8 cellular contexts compared by ENCODE assay signal in the genomic region with DNA sequence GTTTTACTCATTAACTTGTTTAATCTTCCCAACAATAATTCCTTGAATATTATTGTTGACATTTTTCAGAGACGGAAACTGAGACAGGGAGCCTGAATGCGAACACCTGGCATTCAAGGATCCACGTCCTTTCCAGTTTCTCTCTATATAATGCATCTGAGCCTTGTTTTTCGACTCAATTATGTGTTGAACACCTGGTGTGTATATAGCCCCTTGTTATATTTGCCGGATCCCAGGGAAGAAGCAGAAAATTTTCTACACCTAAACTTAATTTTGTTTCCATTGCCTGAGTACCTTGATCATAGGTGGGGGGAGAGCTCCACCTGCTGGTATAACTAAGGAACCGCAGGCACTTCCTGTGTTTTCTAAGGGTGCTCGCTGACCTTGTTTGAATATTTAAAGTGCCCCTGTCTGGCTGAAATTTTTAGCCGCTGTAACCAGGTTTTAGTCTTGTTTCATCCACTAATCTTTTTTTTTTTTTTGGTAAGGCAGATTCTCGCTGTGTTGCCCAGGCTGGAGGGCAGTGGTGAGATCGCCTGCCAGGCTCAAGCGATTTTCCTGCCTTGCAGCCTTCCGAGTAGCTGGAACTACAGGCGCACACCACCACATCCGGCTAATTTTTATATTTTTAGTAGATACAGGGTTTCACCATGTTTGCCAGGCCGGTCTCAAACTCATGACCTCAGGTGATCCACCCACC. TPM values are rescaled to one million over a fixed set of nuclear protein-coding genes. Genes with fewer than 3 reads are reported as not detected.
DNase-seq lines count a peak whose midpoint lies in the region; ATAC-seq, FAIRE-seq and TF ChIP-seq lines count a peak whose summit lies in the region.

No MANE protein-coding gene starts in this region.

- peaks cover 2% of the 10 kb centered on the region for H3K36me3 Mint-ChIP-seq in activated naive CD4-positive, alpha-beta T cell treated with anti-CD3 and anti-CD28 coated beads, Interleukin-2, amount 50 U/mL, for 24 hours

- ATAC-seq in SK-N-SH treated with all-trans-retinoic acid at 6 μM for 48 hours = peak; percentile 72
- peak; percentile 85 to 90 (median 89) for ATAC-seq in pancreas
- ATAC-seq in upper lobe of right lung = peak; percentile 94

- H3K4me1 ChIP-seq in pancreas (peaks cover 0 to 19% (median 2%) of the 10 kb centered on the region in 3 donors), upper lobe of right lung (peaks cover 18% of the 10 kb centered on the region)

- peak overlapping the region in 3 of 4 donors; percentile 5 to 41 (median 31) for H3K4me3 ChIP-seq in pancreas
- peak overlapping the region; percentile 16 for H3K4me3 ChIP-seq in upper lobe of right lung

- H3K27me3 ChIP-seq in pancreas (no peaks in the 10 kb centered on the region), upper lobe of right lung (no peaks in the 10 kb centered on the region)

- H3K4me1 Mint-ChIP-seq in activated naive CD4-positive, alpha-beta T cell treated with anti-CD3 and anti-CD28 coated beads, Interleukin-2, amount 50 U/mL, for 24 hours = peaks cover 15% of the 10 kb centered on the region

- H3K9me3 Mint-ChIP-seq in activated naive CD4-positive, alpha-beta T cell treated with anti-CD3 and anti-CD28 coated beads, Interleukin-2, amount 50 U/mL, for 24 hours = no peaks in the 10 kb centered on the region

- intact Hi-C loops in pancreas (cut with DNase I) (loop anchor here in 2 of 3 donors (5.0 kb wide), 2 partner anchors 215 to 220 kb away; no protein-coding TSS in a partner anchor), upper lobe of right lung (cut with DNase I) (loop anchor here (5.0 kb wide), 1 partner anchor 220 kb away; no protein-coding TSS in a partner anchor)

- H3K9me3 ChIP-seq in pancreas (no peaks in the 10 kb centered on the region), upper lobe of right lung (peaks cover 3% of the 10 kb centered on the region)

- peak overlapping the region; percentile 62 for H3K27ac Mint-ChIP-seq in activated naive CD4-positive, alpha-beta T cell treated with anti-CD3 and anti-CD28 coated beads, Interleukin-2, amount 50 U/mL, for 24 hours

- DNase-seq in AG08396 (ENCODE audit: low spot score) (peak; percentile 67), GM19239 (ENCODE audit: insufficient read length, low spot score) (peak; percentile 41), NCI-H1092 (lab: John Stamatoyannopoulos, UW) (peak; percentile 51), glomerular visceral epithelial cell (ENCODE audit: extremely low spot score) (peak; percentile 68), pancreas (peak in 3 of 6 donors; percentile 58 to 82 (median 60)), upper lobe of right lung (no peak)

- WGBS in pancreas, 2 donors = 24 to 29% methylated on average over 15 of the region's 15 CpGs

- peak overlapping the region; percentile 69 for H3K4me3 Mint-ChIP-seq in activated naive CD4-positive, alpha-beta T cell treated with anti-CD3 and anti-CD28 coated beads, Interleukin-2, amount 50 U/mL, for 24 hours

- H3K27ac ChIP-seq in pancreas (peak overlapping the region in 3 of 4 donors; percentile 17 to 54 (median 50)), upper lobe of right lung (peak overlapping the region; percentile 44)

- H3K36me3 ChIP-seq in pancreas (no peaks in the 10 kb centered on the region), upper lobe of right lung (no peaks in the 10 kb centered on the region)

- TF ChIP-seq CTCF in pancreas (IDR thresholded peaks at IDR 0.05) (peak; percentile 79 to 88 (median 84)), upper lobe of right lung (IDR thresholded peaks at IDR 0.05) (peak; percentile 96)

- FAIRE-seq in GM19239 (lab: Jason Lieb, UNC) (peak; percentile 81), pancreas (lab: Jason Lieb, UNC) (no peak)

- no peaks in the 10 kb centered on the region for H3K27me3 Mint-ChIP-seq in activated naive CD4-positive, alpha-beta T cell treated with anti-CD3 and anti-CD28 coated beads, Interleukin-2, amount 50 U/mL, for 24 hours

TF ChIP-seq in SK-N-SH treated with all-trans-retinoic acid at 6 μM for 48 hours, 23 proteins besides CTCF, POLR2A, EP300 and RAD21:
- no peak for TF ChIP-seq GLIS3 (CRISPR knock-in tag; IDR thresholded peaks at IDR 0.05)
- TF ChIP-seq ZNF70 (CRISPR knock-in tag; IDR thresholded peaks at IDR 0.05) = no peak
- TF ChIP-seq, protein P1, sequence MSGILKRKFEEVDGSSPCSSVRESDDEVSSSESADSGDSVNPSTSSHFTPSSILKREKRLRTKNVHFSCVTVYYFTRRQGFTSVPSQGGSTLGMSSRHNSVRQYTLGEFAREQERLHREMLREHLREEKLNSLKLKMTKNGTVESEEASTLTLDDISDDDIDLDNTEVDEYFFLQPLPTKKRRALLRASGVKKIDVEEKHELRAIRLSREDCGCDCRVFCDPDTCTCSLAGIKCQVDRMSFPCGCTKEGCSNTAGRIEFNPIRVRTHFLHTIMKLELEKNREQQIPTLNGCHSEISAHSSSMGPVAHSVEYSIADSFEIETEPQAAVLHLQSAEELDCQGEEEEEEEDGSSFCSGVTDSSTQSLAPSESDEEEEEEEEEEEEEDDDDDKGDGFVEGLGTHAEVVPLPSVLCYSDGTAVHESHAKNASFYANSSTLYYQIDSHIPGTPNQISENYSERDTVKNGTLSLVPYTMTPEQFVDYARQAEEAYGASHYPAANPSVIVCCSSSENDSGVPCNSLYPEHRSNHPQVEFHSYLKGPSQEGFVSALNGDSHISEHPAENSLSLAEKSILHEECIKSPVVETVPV (CRISPR knock-in tag; IDR thresholded peaks at IDR 0.05) = no peak
- TF ChIP-seq, protein P2, sequence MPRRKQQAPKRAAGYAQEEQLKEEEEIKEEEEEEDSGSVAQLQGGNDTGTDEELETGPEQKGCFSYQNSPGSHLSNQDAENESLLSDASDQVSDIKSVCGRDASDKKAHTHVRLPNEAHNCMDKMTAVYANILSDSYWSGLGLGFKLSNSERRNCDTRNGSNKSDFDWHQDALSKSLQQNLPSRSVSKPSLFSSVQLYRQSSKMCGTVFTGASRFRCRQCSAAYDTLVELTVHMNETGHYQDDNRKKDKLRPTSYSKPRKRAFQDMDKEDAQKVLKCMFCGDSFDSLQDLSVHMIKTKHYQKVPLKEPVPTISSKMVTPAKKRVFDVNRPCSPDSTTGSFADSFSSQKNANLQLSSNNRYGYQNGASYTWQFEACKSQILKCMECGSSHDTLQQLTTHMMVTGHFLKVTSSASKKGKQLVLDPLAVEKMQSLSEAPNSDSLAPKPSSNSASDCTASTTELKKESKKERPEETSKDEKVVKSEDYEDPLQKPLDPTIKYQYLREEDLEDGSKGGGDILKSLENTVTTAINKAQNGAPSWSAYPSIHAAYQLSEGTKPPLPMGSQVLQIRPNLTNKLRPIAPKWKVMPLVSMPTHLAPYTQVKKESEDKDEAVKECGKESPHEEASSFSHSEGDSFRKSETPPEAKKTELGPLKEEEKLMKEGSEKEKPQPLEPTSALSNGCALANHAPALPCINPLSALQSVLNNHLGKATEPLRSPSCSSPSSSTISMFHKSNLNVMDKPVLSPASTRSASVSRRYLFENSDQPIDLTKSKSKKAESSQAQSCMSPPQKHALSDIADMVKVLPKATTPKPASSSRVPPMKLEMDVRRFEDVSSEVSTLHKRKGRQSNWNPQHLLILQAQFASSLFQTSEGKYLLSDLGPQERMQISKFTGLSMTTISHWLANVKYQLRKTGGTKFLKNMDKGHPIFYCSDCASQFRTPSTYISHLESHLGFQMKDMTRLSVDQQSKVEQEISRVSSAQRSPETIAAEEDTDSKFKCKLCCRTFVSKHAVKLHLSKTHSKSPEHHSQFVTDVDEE (CRISPR knock-in tag; IDR thresholded peaks at IDR 0.05) = no peak
- TF ChIP-seq, protein P3, sequence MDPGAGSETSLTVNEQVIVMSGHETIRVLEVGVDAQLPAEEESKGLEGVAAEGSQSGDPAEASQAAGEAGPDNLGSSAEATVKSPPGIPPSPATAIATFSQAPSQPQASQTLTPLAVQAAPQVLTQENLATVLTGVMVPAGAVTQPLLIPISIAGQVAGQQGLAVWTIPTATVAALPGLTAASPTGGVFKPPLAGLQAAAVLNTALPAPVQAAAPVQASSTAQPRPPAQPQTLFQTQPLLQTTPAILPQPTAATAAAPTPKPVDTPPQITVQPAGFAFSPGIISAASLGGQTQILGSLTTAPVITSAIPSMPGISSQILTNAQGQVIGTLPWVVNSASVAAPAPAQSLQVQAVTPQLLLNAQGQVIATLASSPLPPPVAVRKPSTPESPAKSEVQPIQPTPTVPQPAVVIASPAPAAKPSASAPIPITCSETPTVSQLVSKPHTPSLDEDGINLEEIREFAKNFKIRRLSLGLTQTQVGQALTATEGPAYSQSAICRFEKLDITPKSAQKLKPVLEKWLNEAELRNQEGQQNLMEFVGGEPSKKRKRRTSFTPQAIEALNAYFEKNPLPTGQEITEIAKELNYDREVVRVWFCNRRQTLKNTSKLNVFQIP (CRISPR knock-in tag; IDR thresholded peaks at IDR 0.05; ENCODE audit: borderline replicate concordance, low read depth) = no peak
- TF ChIP-seq ZFP30 (CRISPR knock-in tag; IDR thresholded peaks at IDR 0.05) = no peak
- TF ChIP-seq TCF4 (CRISPR knock-in tag; IDR thresholded peaks at IDR 0.05; ENCODE audit: borderline replicate concordance) = no peak
- TF ChIP-seq ESRRG (CRISPR knock-in tag; IDR thresholded peaks at IDR 0.05) = no peak
- TF ChIP-seq ARNTL (CRISPR knock-in tag; IDR thresholded peaks at IDR 0.05; ENCODE audit: borderline replicate concordance, low read depth) = no peak
- TF ChIP-seq ZNF565 (CRISPR knock-in tag; conservative IDR thresholded peaks at IDR 0.05; ENCODE audit: low read depth) = no peak

RNA-seq across cellular contexts. Expression of a gene that starts 6.6 kb away (rescaled TPM):
- total RNA-seq in pancreas (10 to 100 TPM; 14.6 to 24.7 (median 20.7) TPM), upper lobe of right lung (33.7 TPM)
- polyA plus RNA-seq in pancreas = 10 to 100 TPM; 30.2 to 32.1 TPM

RNA-seq across cellular contexts. Expression of a gene that starts 42.3 kb away (rescaled TPM):
- total RNA-seq in pancreas (1 to 10 TPM in 1 of 6 donors, under 1 TPM in 4, not detected in 1; 0.17 to 1.1 (median 0.19) TPM), upper lobe of right lung (not detected)
- polyA plus RNA-seq in pancreas = under 1 TPM; 0.26 to 0.57 TPM
